In genomic region chr5:56983593-56984361, GRCh38 we compare ENCODE assay signal across 12 cellular contexts. TPM values are rescaled to one million over a fixed set of nuclear protein-coding genes. Genes with fewer than 3 reads are reported as not detected.
A peak's percentile ranks its signal among the peaks of the same experiment; 100 is the strongest.
DNase-seq lines count a peak whose midpoint lies in the region; ATAC-seq lines count a peak whose summit lies in the region.
"Had no signal": no experiment of that assay in that cellular context is flagged by ENCODE, and none has a peak within 500 bp of the region (broad histone marks: within the 10 kb centered on the region; RNA-seq: fewer than 3 reads in every experiment).

No MANE protein-coding gene starts in this region.

- no peak overlapping the region for H2AK5ac ChIP-seq in mesenchymal stem cell (ENCODE audit: low read length, severe bottlenecking)

- no peaks in the 10 kb centered on the region for H3K9me3 ChIP-seq in mesenchymal stem cell (ENCODE audit: control insufficient read depth, low read length)
- H3K9me3 ChIP-seq: ascending aorta, spleen, transverse colon had no signal

- H3K79me1 ChIP-seq in mesenchymal stem cell (replicated peaks; ENCODE audit: low read length, poor library complexity, severe bottlenecking), result no peaks in the 10 kb centered on the region

- H3K4me1 ChIP-seq in mesenchymal stem cell (ENCODE audit: control insufficient read depth, insufficient read depth, low read depth, low read length), result no peaks in the 10 kb centered on the region
- H3K4me1 ChIP-seq: ascending aorta, transverse colon had no signal

- no peaks in the 10 kb centered on the region for H3K36me3 ChIP-seq in mesenchymal stem cell (ENCODE audit: control insufficient read depth in 1 of 2, insufficient read depth in 2 of 2, low read depth in 1 of 2, low read length in 2 of 2)
- H3K36me3 ChIP-seq: ascending aorta, spleen, transverse colon had no signal

- H3K27ac ChIP-seq in mesenchymal stem cell (ENCODE audit: low read length, poor library complexity, severe bottlenecking), result peak overlapping the region; percentile 56
- H3K27ac ChIP-seq: ascending aorta, spleen, transverse colon had no signal

- no peak overlapping the region for H4K91ac ChIP-seq in mesenchymal stem cell (ENCODE audit: low read length)

- no peak overlapping the region for H3K4ac ChIP-seq in mesenchymal stem cell (ENCODE audit: low read depth in 1 of 2, low read length in 2 of 2)

- H3K18ac ChIP-seq in mesenchymal stem cell (ENCODE audit: low read depth in 1 of 2, low read length in 2 of 2), result no peak overlapping the region

- no peak overlapping the region for H2BK12ac ChIP-seq in mesenchymal stem cell (ENCODE audit: low read length in 2 of 2)

- WGBS in mesenchymal stem cell, result 0% methylated on average over 1 of the region's 1 CpG

- H3K9ac ChIP-seq in mesenchymal stem cell (ENCODE audit: low read length), result no peak overlapping the region

- no peak overlapping the region for H3K4me3 ChIP-seq in mesenchymal stem cell (ENCODE audit: insufficient read depth in 1 of 2, low read depth in 1 of 2, low read length in 2 of 2)
- H3K4me3 ChIP-seq: ascending aorta, spleen, transverse colon had no signal

- no peak overlapping the region for H3K23ac ChIP-seq in mesenchymal stem cell (ENCODE audit: low read length in 2 of 2)

- H3K4me2 ChIP-seq in mesenchymal stem cell (ENCODE audit: low read length, poor library complexity, severe bottlenecking), result no peak overlapping the region

- H2BK5ac ChIP-seq in mesenchymal stem cell (ENCODE audit: low read depth, low read length, poor library complexity, severe bottlenecking), result no peak overlapping the region

- no peak overlapping the region for H3K14ac ChIP-seq in mesenchymal stem cell (ENCODE audit: low read length in 2 of 2)

- no peak overlapping the region for H2BK15ac ChIP-seq in mesenchymal stem cell (ENCODE audit: low read depth, poor library complexity, severe bottlenecking)

- H3K27me3 ChIP-seq in mesenchymal stem cell (ENCODE audit: control insufficient read depth in 1 of 2, insufficient read depth in 1 of 2, low read length in 2 of 2), result peaks cover 0 to 14% of the 10 kb centered on the region in 2 experiments
- H3K27me3 ChIP-seq: ascending aorta, spleen, transverse colon had no signal

- ATAC-seq in GM18870 (IDR thresholded peaks at IDR 0.05; ENCODE audit: unreplicated experiment) (peak; percentile 50), GM21717 (IDR thresholded peaks at IDR 0.05; ENCODE audit: unreplicated experiment) (peak; percentile 37), HG03520 (IDR thresholded peaks at IDR 0.05; ENCODE audit: unreplicated experiment) (peak; percentile 48)
- ATAC-seq: WTC11 had no signal

- H2AFZ ChIP-seq in mesenchymal stem cell (ENCODE audit: low read depth, low read length), result no peak overlapping the region

- peak; percentile 19 for DNase-seq in mesenchymal stem cell
- no peak for DNase-seq in retina
- no peak for DNase-seq in nucleus accumbens (lab: John Stamatoyannopoulos, UW)
- DNase-seq in HK-2 (ENCODE audit: unreplicated experiment), result no peak
- DNase-seq: activated T-cell treated with anti-CD3 and anti-CD28 coated beads for 4 hours, spleen, transverse colon had no signal

- no peak overlapping the region for H4K8ac ChIP-seq in mesenchymal stem cell (ENCODE audit: low read length)

- no peak overlapping the region for H2BK120ac ChIP-seq in mesenchymal stem cell (ENCODE audit: low read depth, low read length)

RNA-seq across cellular contexts. Expression of gene MIER3, which starts 31.9 kb away (rescaled TPM):
- polyA plus RNA-seq in mesenchymal stem cell (2013, experiment 1 of 2), result 8.2 TPM
- 10.0 TPM for polyA plus RNA-seq in mesenchymal stem cell (2013, experiment 2 of 2)
